8 cellular contexts compared by ENCODE assay signal in the genomic region with DNA sequence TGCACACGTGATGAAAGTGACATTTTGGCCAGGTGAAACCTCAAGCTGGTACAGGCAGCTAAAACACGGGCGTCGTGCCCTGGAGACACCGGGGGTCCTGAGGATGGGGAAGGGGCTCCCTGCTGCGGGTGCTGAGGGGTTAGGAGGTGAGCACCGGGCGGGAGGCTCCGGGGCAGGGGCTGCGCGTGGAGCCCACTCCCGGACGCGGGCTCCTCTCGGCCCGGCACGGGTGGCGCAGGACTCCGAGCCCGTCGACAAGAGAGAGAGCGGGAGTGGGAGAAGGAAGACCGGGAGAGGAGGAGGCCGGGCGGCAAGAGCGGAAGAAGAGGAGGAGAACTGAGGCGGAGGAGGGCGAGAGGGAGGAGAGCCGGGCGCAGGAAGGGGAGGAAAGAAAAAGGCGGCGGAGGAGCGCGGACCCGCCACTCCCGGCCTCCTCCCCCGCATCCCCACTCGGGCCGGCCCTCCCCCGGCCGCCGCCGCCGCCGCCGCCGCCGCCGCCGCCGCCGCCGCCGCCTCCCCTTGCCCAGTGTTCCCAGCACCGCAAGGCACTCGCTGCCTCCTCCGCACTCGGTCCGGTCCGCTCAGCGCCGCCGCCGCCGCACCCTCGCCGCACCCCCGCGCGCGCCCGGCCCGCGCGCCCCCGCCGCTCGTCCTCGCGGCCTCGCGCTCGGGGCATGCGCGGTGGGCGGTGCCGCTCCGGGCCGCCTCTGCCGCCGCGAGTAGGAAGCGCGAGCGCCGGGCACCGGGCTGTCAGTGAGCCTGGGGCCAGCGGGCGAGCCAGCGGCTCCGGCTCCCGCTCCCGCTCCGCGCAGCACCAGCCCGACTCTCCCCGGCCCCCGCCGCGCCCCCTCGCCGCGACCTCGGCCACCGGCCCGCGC. TPM values are rescaled to one million over a fixed set of nuclear protein-coding genes. Genes with fewer than 3 reads are reported as not detected.
DNase-seq lines count a peak whose midpoint lies in the region; ATAC-seq, FAIRE-seq and TF ChIP-seq lines count a peak whose summit lies in the region.

Gene PRKCA (plus strand): TSS at position 750 of the 878 bp plus-strand sequence.

- H3K36me3 ChIP-seq in Karpas-422 (ENCODE audit: insufficient read depth, low read length) = no peaks in the 10 kb centered on the region
- no peaks in the 10 kb centered on the region for H3K36me3 ChIP-seq in prostate gland
- H3K36me3 ChIP-seq in uterus = no peaks in the 10 kb centered on the region

- H4K20me1 ChIP-seq in Karpas-422 (ENCODE audit: insufficient read depth, low read depth, low read length) = 0 out of 2 replicates have a peak, but pooled peaks cover 8% of the 10 kb centered on the region

- H3K27ac ChIP-seq in Karpas-422 (ENCODE audit: low read length) (no peak within 1 kb of the TSS), prostate gland (peak within 1 kb of the TSS; percentile 79), uterus (peak within 1 kb of the TSS; percentile 87 to 89)

- FAIRE-seq in D721Med (lab: Jason Lieb, UNC) = no peak

- intact Hi-C loops in left ventricle myocardium superior (cut with micrococcal nuclease) (no loop called here), prostate gland (cut with DNase I) (loop anchor here (5.0 kb wide), 3 partner anchors 130 to 275 kb away; no protein-coding TSS in a partner anchor), uterus (cut with DNase I; ENCODE audit: low total_unique reads) (no loop called here)

- H3K4me3 Mint-ChIP-seq in T-helper 1 cell treated with Interleukin-12 subunit alpha and Interleukin-12 subunit beta and Interleukin-4 antibody, amounts not matched to agents 30 μg/mL and 1 μg/mL, for 36 hours = peak within 1 kb of the TSS; percentile 97

- H3K4me2 ChIP-seq in Karpas-422 (ENCODE audit: low read depth, low read length, poor library complexity, severe bottlenecking) = peak within 1 kb of the TSS; percentile 99

- peak within 1 kb of the TSS; percentile 77 for H3K9ac ChIP-seq in Karpas-422 (ENCODE audit: low read length)

- TF ChIP-seq POLR2A in prostate gland (IDR thresholded peaks at IDR 0.05) (peak; percentile 82), uterus (IDR thresholded peaks at IDR 0.05) (peak; percentile 82 to 89)

- peak within 1 kb of the TSS; percentile 94 for H2AFZ ChIP-seq in Karpas-422 (ENCODE audit: low read length)

- ATAC-seq in GM21529 (IDR thresholded peaks at IDR 0.05; ENCODE audit: unreplicated experiment) (peak; percentile 72), left ventricle myocardium superior (peak; percentile 89)

- DNase-seq in D721Med (ENCODE audit: insufficient read length, low spot score) (peak; percentile 21), Karpas-422 (peak; percentile 85), amygdala (lab: John Stamatoyannopoulos, UW) (peak in 49 of 56 donors; percentile 6 to 85 (median 64)), left ventricle myocardium superior (peak; percentile 91), prostate gland (ENCODE audit: low spot score) (peak; percentile 64), uterus (peak; percentile 74 to 82)

- no peaks in the 10 kb centered on the region for H3K9me3 Mint-ChIP-seq in T-helper 1 cell treated with Interleukin-12 subunit alpha and Interleukin-12 subunit beta and Interleukin-4 antibody, amounts not matched to agents 30 μg/mL and 1 μg/mL, for 36 hours

- H3K4me1 ChIP-seq in Karpas-422 (ENCODE audit: low read length) (peaks cover 22% of the 10 kb centered on the region), prostate gland (replicated peaks) (no peaks in the 10 kb centered on the region), uterus (peaks cover 0 to 4% of the 10 kb centered on the region in 2 donors)

- H3K79me2 ChIP-seq in Karpas-422 (ENCODE audit: low read length) = no peaks in the 10 kb centered on the region

- peaks cover 19% of the 10 kb centered on the region for H3K27me3 Mint-ChIP-seq in T-helper 1 cell treated with Interleukin-12 subunit alpha and Interleukin-12 subunit beta and Interleukin-4 antibody, amounts not matched to agents 30 μg/mL and 1 μg/mL, for 36 hours (ENCODE audit: low read depth)

- H3K9me3 ChIP-seq in Karpas-422 (ENCODE audit: low read length) = no peaks in the 10 kb centered on the region
- H3K9me3 ChIP-seq in prostate gland = no peaks in the 10 kb centered on the region
- no peaks in the 10 kb centered on the region for H3K9me3 ChIP-seq in uterus

- peaks cover 19% of the 10 kb centered on the region for H3K36me3 Mint-ChIP-seq in T-helper 1 cell treated with Interleukin-12 subunit alpha and Interleukin-12 subunit beta and Interleukin-4 antibody, amounts not matched to agents 30 μg/mL and 1 μg/mL, for 36 hours (ENCODE audit: low read depth)

- H3K4me3 ChIP-seq in Karpas-422 (ENCODE audit: low read length) (peak within 1 kb of the TSS; percentile 80), prostate gland (peak within 1 kb of the TSS; percentile 46 to 64), uterus (peak within 1 kb of the TSS; percentile 60 to 68)

- peak within 1 kb of the TSS; percentile 89 for H3K27ac Mint-ChIP-seq in T-helper 1 cell treated with Interleukin-12 subunit alpha and Interleukin-12 subunit beta and Interleukin-4 antibody, amounts not matched to agents 30 μg/mL and 1 μg/mL, for 36 hours

- WGBS in prostate gland = under 1% methylated on average over 55 of the region's 117 CpGs

- peaks cover 38% of the 10 kb centered on the region for H3K4me1 Mint-ChIP-seq in T-helper 1 cell treated with Interleukin-12 subunit alpha and Interleukin-12 subunit beta and Interleukin-4 antibody, amounts not matched to agents 30 μg/mL and 1 μg/mL, for 36 hours (ENCODE audit: low read depth)

- H3K27me3 ChIP-seq in Karpas-422 (ENCODE audit: low read length) (no peaks in the 10 kb centered on the region), prostate gland (replicated peaks; ENCODE audit: insufficient read depth) (no peaks in the 10 kb centered on the region), uterus (no peaks in the 10 kb centered on the region)

- TF ChIP-seq CTCF in D721Med (IDR thresholded peaks at IDR 0.05; ENCODE audit: insufficient read depth, missing control alignments) = no peak
- no peak for TF ChIP-seq CTCF in prostate gland (IDR thresholded peaks at IDR 0.05)
- TF ChIP-seq CTCF in uterus (IDR thresholded peaks at IDR 0.05) = no peak

- H3K9me2 ChIP-seq in Karpas-422 (replicated peaks; ENCODE audit: insufficient read depth, low read length) = no peaks in the 10 kb centered on the region

RNA-seq across cellular contexts. Expression of gene PRKCA, which starts in this region (rescaled TPM):
- 4.3 and 4.4 TPM in 2 replicates for total RNA-seq in Karpas-422 (2014; rRNA removed; shearing (Covaris generic); ENCODE audit: low replicate concordance)
- total RNA-seq in left ventricle myocardium superior (5.9 TPM), prostate gland (10 to 100 TPM in 1 of 2 donors, 1 to 10 TPM in 1; 8.3 to 26.5 TPM), uterus (10 to 100 TPM in 3 of 4 donors, 1 to 10 TPM in 1; 9.0 to 76.1 (median 15.1) TPM)

Comparison
In these comparisons a context has a peak if more than half of its experiments do, and no peak if none do; other contexts are left out.
1. DNase-seq: peak in every context shown above with its lines; median percentile 91 in left ventricle myocardium superior; 85 in Karpas-422; 78 in uterus; 64 in amygdala; 64 in prostate gland; 21 in D721Med.